8 cellular contexts compared by ENCODE assay signal in the genomic region with DNA sequence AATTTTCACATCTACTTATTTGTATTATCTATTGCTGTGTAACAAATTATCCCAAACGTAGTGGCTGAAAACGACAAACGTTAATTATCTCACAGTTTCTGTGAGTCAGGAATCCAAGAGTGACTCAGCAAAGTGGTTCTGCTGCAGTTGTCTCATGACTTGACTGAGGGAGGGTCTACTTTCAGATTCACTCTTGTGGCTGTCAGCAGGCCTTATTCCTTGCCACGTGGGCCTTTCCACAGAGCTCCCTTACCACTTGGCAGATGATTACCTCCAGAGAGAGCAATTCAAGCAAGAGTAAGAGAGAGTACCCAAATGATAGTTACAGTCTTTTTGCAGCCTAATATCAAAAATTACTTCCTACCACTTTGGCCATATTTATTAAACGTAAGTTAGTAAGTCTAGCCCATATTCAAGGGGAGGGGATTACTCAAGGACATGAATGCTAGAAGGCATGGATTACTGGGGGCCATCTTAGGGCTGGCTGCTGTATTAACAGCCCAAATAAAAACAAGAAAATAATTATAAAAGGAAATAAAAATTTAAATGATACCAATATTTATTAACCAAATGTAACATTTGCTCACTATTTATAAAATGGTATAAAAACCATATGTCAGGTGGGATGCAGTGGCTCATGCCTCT.
DNase-seq lines count a peak whose midpoint lies in the region; ATAC-seq lines count a peak whose summit lies in the region.

No MANE protein-coding gene starts in this region.

- ATAC-seq in HG02763 (IDR thresholded peaks at IDR 0.05; ENCODE audit: unreplicated experiment), result peak; percentile 56
- ATAC-seq in HG03457 (IDR thresholded peaks at IDR 0.05; ENCODE audit: unreplicated experiment), result no peak

- peak; percentile 33 for DNase-seq in activated CD4-positive, alpha-beta T cell treated with anti-CD3 and anti-CD28 coated beads for 48 hours
- no peak for DNase-seq in activated CD4-positive, alpha-beta T cell treated with anti-CD3 and anti-CD28 coated beads for 1 hour
- DNase-seq in RPMI8226 (peak; percentile 50), foreskin melanocyte (peak; percentile 74), T-helper 9 cell (no peak), NCI-H446 treated with DMSO at 0.1 percent for 48 hours (lab: John Stamatoyannopoulos, UW) (no peak)

Comparison
In these comparisons a context has a peak if more than half of its experiments do, and no peak if none do; other contexts are left out.
1. DNase-seq: peak in activated CD4-positive, alpha-beta T cell treated with anti-CD3 and anti-CD28 coated beads for 48 hours (single experiment), RPMI8226 (single experiment) and foreskin melanocyte (single experiment); none in activated CD4-positive, alpha-beta T cell treated with anti-CD3 and anti-CD28 coated beads for 1 hour (single experiment), T-helper 9 cell (single experiment) and NCI-H446 treated with DMSO at 0.1 percent for 48 hours (single experiment).